7 cellular contexts compared by ENCODE assay signal in genomic region chr22:39490135-39490798, GRCh38. TPM values are rescaled to one million over a fixed set of nuclear protein-coding genes. Genes with fewer than 3 reads are reported as not detected.
DNase-seq lines count a peak whose midpoint lies in the region; ATAC-seq and TF ChIP-seq lines count a peak whose summit lies in the region.

No MANE protein-coding gene starts in this region.

- no peak overlapping the region for H2AFZ ChIP-seq in OCI-LY3 (ENCODE audit: low read depth, low read length)

- no peak overlapping the region for H3K9ac ChIP-seq in OCI-LY3 (ENCODE audit: low read length)

- no peaks in the 10 kb centered on the region for H3K9me3 Mint-ChIP-seq in naive thymus-derived CD8-positive, alpha-beta T cell

- H3K27me3 Mint-ChIP-seq in naive thymus-derived CD8-positive, alpha-beta T cell, result no peaks in the 10 kb centered on the region

- ATAC-seq in GM19043 (IDR thresholded peaks at IDR 0.05; ENCODE audit: low read depth, unreplicated experiment), result peak; percentile 70
- peak; percentile 100 for ATAC-seq in naive thymus-derived CD8-positive, alpha-beta T cell

- peaks cover 19% of the 10 kb centered on the region for H3K4me1 ChIP-seq in OCI-LY3 (ENCODE audit: low read length)

- H3K27ac Mint-ChIP-seq in naive thymus-derived CD8-positive, alpha-beta T cell, result peak overlapping the region in 5 of 10 donors; percentile 25 to 82 (median 59)

- peak overlapping the region in 4 of 10 donors; percentile 51 to 81 (median 71) for H3K4me3 Mint-ChIP-seq in naive thymus-derived CD8-positive, alpha-beta T cell

- DNase-seq in HPDE6-E6E7 (ENCODE audit: extremely low spot score) (peak; percentile 82), epidermal melanocyte (ENCODE audit: insufficient read length, low spot score) (peak; percentile 86)
- DNase-seq in activated CD8-positive, alpha-beta memory T cell treated with anti-CD3 and anti-CD28 coated beads, Interleukin-2, amount 50 U/mL, for 24 hours (ENCODE audit: extremely low read depth), result peak; percentile 67
- peak; percentile 52 to 88 (median 75) for DNase-seq in naive thymus-derived CD8-positive, alpha-beta T cell
- DNase-seq in stimulated activated naive CD4-positive, alpha-beta T cell treated with Interleukin-2 at 50 U/mL for 16 hours (lab: John Stamatoyannopoulos, UW), result peak; percentile 80

- POLR2A ChIA-PET in naive thymus-derived CD8-positive, alpha-beta T cell (lab: Charles Lee), result interaction anchor here (0.6 to 1.8 kb wide), 10 partner anchors 9 to 554 kb away, joined by 3 to 12 read pairs (median 4); partner anchors contain the start of genes ATF4, MIEF1 and TAB1

- TF ChIP-seq CTCF in OCI-LY3 (IDR thresholded peaks at IDR 0.05; ENCODE audit: low read depth, low read length), result no peak

- H3K4me1 Mint-ChIP-seq in naive thymus-derived CD8-positive, alpha-beta T cell, result peaks cover 9 to 16% (median 14%) of the 10 kb centered on the region in 4 donors

- H3K4me3 ChIP-seq in OCI-LY3 (ENCODE audit: low read length), result no peak overlapping the region

- H3K36me3 ChIP-seq in OCI-LY3 (replicated peaks; ENCODE audit: low read depth, low read length), result peaks cover 38% of the 10 kb centered on the region

- H3K36me3 Mint-ChIP-seq in naive thymus-derived CD8-positive, alpha-beta T cell, result no peaks in the 10 kb centered on the region

- 0 out of 2 replicates have a peak overlapping the region, but pooled peaks have one; percentile 11 for H3K4me2 ChIP-seq in OCI-LY3 (ENCODE audit: low read length)

- H4K20me1 ChIP-seq in OCI-LY3 (ENCODE audit: insufficient read depth, low read length), result peaks cover 66% of the 10 kb centered on the region

- H3K27ac ChIP-seq in OCI-LY3 (ENCODE audit: low read length), result no peak overlapping the region

- H3K27me3 ChIP-seq in OCI-LY3 (ENCODE audit: low read depth, low read length), result no peaks in the 10 kb centered on the region

- H3K9me3 ChIP-seq in OCI-LY3 (ENCODE audit: insufficient read depth, low read length), result no peaks in the 10 kb centered on the region

- H3K79me2 ChIP-seq in OCI-LY3 (ENCODE audit: low read length), result peaks cover 40% of the 10 kb centered on the region

RNA-seq across cellular contexts. Expression of gene MIEF1, which starts 11.8 kb away (rescaled TPM):
- 10 to 100 TPM; 41.8 to 47.8 TPM for total RNA-seq in naive thymus-derived CD8-positive, alpha-beta T cell
- 10 to 100 TPM; 22.2 to 35.8 (median 25.9) TPM for polyA plus RNA-seq in naive thymus-derived CD8-positive, alpha-beta T cell

RNA-seq across cellular contexts. Expression of gene ATF4, which starts 30.1 kb away (rescaled TPM):
- 100 to 1,000 TPM; 301 to 312 TPM for total RNA-seq in naive thymus-derived CD8-positive, alpha-beta T cell
- polyA plus RNA-seq in naive thymus-derived CD8-positive, alpha-beta T cell, result 100 to 1,000 TPM in 1 of 3 donors, 10 to 100 TPM in 2; 51.9 to 122 (median 61.0) TPM

RNA-seq across cellular contexts. Expression of gene MGAT3, which starts 33.5 kb away (rescaled TPM):
- under 1 TPM; 0.36 to 0.55 TPM for total RNA-seq in naive thymus-derived CD8-positive, alpha-beta T cell
- under 1 TPM; 0.05 to 0.27 (median 0.11) TPM for polyA plus RNA-seq in naive thymus-derived CD8-positive, alpha-beta T cell

RNA-seq across cellular contexts. Expression of gene RPS19BP1, which starts 42.3 kb away (rescaled TPM):
- total RNA-seq in naive thymus-derived CD8-positive, alpha-beta T cell, result 10 to 100 TPM; 76.1 to 78.2 TPM
- 100 to 1,000 TPM; 122 to 129 (median 128) TPM for polyA plus RNA-seq in naive thymus-derived CD8-positive, alpha-beta T cell
